Comparison of ENCODE assay signal across 10 cellular contexts in genomic region chr3:23763040-23763477, GRCh38. TPM values are rescaled to one million over a fixed set of nuclear protein-coding genes. Genes with fewer than 3 reads are reported as not detected.
A peak's percentile ranks its signal among the peaks of the same experiment; 100 is the strongest.
DNase-seq lines count a peak whose midpoint lies in the region; ATAC-seq, FAIRE-seq and TF ChIP-seq lines count a peak whose summit lies in the region.
"Had no signal": no experiment of that assay in that cellular context is flagged by ENCODE, and none has a peak within 500 bp of the region (broad histone marks: within the 10 kb centered on the region; RNA-seq: fewer than 3 reads in every experiment).

No MANE protein-coding gene starts in this region.

- H3K79me2 ChIP-seq in GM12878 (ENCODE audit: control insufficient read depth, insufficient read depth, low read length): no peaks in the 10 kb centered on the region

- no peaks in the 10 kb centered on the region for H4K20me1 ChIP-seq in GM12878 (ENCODE audit: control insufficient read depth, insufficient read depth)

- 0 out of 2 replicates have a peak overlapping the region, but pooled peaks have one; percentile 1 for H3K9ac ChIP-seq in GM12878 (ENCODE audit: control insufficient read depth, insufficient read depth, low read length)

- RAD21 ChIA-PET in GM12878 (lab: Charles Lee; ENCODE audit: unreplicated experiment): interaction anchor here (1.2 to 4.7 kb wide), 10 partner anchors 29 to 169 kb away, joined by 4 to 26 read pairs (median 12); no protein-coding TSS in a partner anchor

- TF ChIP-seq EP300 in GM12878 (IDR thresholded peaks at IDR 0.05; ENCODE audit: borderline replicate concordance in 1 of 2, control insufficient read depth in 1 of 2, low read depth in 2 of 2, low read length in 2 of 2) (no peak), suprapubic skin (IDR thresholded peaks at IDR 0.05) (no peak)

- WGBS in GM12878 (ENCODE audit: insufficient coverage, insufficient replicate concordance, low lambda C conversion rate, missing lambda C conversion rate): 74% methylated on average over 9 of the region's 9 CpGs
- 40% methylated on average over 9 of the region's 9 CpGs for WGBS in suprapubic skin

- H3K4me3 ChIP-seq in GM12878 (peak overlapping the region; percentile 50; the same call in 1 of the 2 replicates), left lung (no peak overlapping the region), suprapubic skin (peak overlapping the region; percentile 24)

- intact Hi-C loops in GM12878 (cut with micrococcal nuclease; ENCODE audit: unreplicated experiment) (loop anchor here (2.0 to 5.0 kb wide), 4 partner anchors 104 to 561 kb away; partner anchors contain the start of genes NR1D2 and UBE2E2), left lung (cut with DNase I) (no loop called here)

- CTCF ChIA-PET in GM12878 (lab: Yijun Ruan, JAX): interaction anchor here (0.7 to 3.2 kb wide), 17 partner anchors 8 to 803 kb away, joined by 3 to 17 read pairs (median 3); no protein-coding TSS in a partner anchor

- H3K4me1 ChIP-seq in GM12878 (ENCODE audit: control insufficient read depth, insufficient read depth, low read length) (peaks cover 42% of the 10 kb centered on the region), left lung (no peaks in the 10 kb centered on the region), suprapubic skin (no peaks in the 10 kb centered on the region)

- H3K27ac ChIP-seq in GM12878 (ENCODE audit: control insufficient read depth, insufficient read depth) (peak overlapping the region; percentile 51), left lung (peak overlapping the region in 1 of 2 donors; percentile 71), suprapubic skin (peak overlapping the region; percentile 36)

- TF ChIP-seq RAD21 in GM12878 (IDR thresholded peaks at IDR 0.05; ENCODE audit: insufficient read depth, low read depth, low read length): no peak

- DNase-seq in HFFc6: no peak
- no peak for DNase-seq in GM12878 (ENCODE audit: low read depth, low spot score)
- no peak for DNase-seq in left lung
- no peak for DNase-seq in suprapubic skin (ENCODE audit: low spot score in 2 of 2)
- no peak for DNase-seq in activated T-cell treated with anti-CD3 and anti-CD28 coated beads, Interleukin-2, amount 50 U/mL, for 48 hours
- DNase-seq in DMS53 treated with DMSO at 0.1 percent for 48 hours (lab: John Stamatoyannopoulos, UW; ENCODE audit: unreplicated experiment): no peak
- DNase-seq in GM19238 (ENCODE audit: insufficient read length, low spot score): no peak
- DNase-seq in cortex of kidney (lab: John Stamatoyannopoulos, UW): no peak
- DNase-seq: islet precursor cell, NCI-H1092 had no signal

- no peaks in the 10 kb centered on the region for H3K36me3 Mint-ChIP-seq in HFFc6 (ENCODE audit: low read depth)

- TF ChIP-seq CTCF in HFFc6 (IDR thresholded peaks at IDR 0.05) (no peak), GM12878 (IDR thresholded peaks at IDR 0.05 in 2 of 3, conservative IDR thresholded peaks at IDR 0.05 in 1 of 3; ENCODE audit: control insufficient read depth in 2 of 3, extremely low read depth in 1 of 3, insufficient read depth in 1 of 3, low read depth in 3 of 3, low read length in 3 of 3) (no peak), left lung (IDR thresholded peaks at IDR 0.05) (no peak), suprapubic skin (IDR thresholded peaks at IDR 0.05) (no peak)

- H3K27ac Mint-ChIP-seq in HFFc6: peak overlapping the region; percentile 49

- in situ Hi-C loops in GM12878 (cut with MboI): no loop called here

- H3K4me1 Mint-ChIP-seq in HFFc6 (ENCODE audit: low read depth): peaks cover 17% of the 10 kb centered on the region

- ATAC-seq in GM12878 (no peak), left lung (peak; percentile 29)

- H2AFZ ChIP-seq in GM12878 (ENCODE audit: control insufficient read depth, low read depth, low read length): peak overlapping the region; percentile 82

- SMC1A ChIA-PET in GM12878 (lab: Charles Lee; ENCODE audit: uncharacterized antibody, unreplicated experiment): interaction anchor here (0.6 to 5.3 kb wide), 27 partner anchors 8 to 802 kb away, joined by 3 to 36 read pairs (median 4); no protein-coding TSS in a partner anchor

- FAIRE-seq in GM12878 (lab: Jason Lieb, UNC): no peak

- peak overlapping the region; percentile 80 for H3K4me3 Mint-ChIP-seq in HFFc6

- TF ChIP-seq POLR2A in GM12878 (IDR thresholded peaks at IDR 0.05; ENCODE audit: low read depth, low read length) (no peak), suprapubic skin (IDR thresholded peaks at IDR 0.05) (no peak)

- H3K9me3 Mint-ChIP-seq in HFFc6: no peaks in the 10 kb centered on the region

- POLR2A ChIA-PET in GM12878 (lab: Charles Lee): interaction anchor here (1.3 kb wide), 2 partner anchors 8 to 328 kb away, joined by 3 to 4 read pairs; no protein-coding TSS in a partner anchor

- no peaks in the 10 kb centered on the region for H3K9me3 ChIP-seq in GM12878 (replicated peaks; ENCODE audit: control insufficient read depth, insufficient read depth, low read length)
- no peaks in the 10 kb centered on the region for H3K9me3 ChIP-seq in left lung
- no peaks in the 10 kb centered on the region for H3K9me3 ChIP-seq in suprapubic skin

- H3K27me3 Mint-ChIP-seq in HFFc6 (ENCODE audit: insufficient read depth): peaks cover 2% of the 10 kb centered on the region

- H3K27me3 ChIP-seq in GM12878 (replicated peaks in 1 of 2; ENCODE audit: control insufficient read depth in 2 of 2, insufficient read depth in 2 of 2, low read length in 1 of 2) (no peaks in the 10 kb centered on the region), left lung (no peaks in the 10 kb centered on the region), suprapubic skin (no peaks in the 10 kb centered on the region)

- H3K36me3 ChIP-seq in GM12878 (ENCODE audit: control insufficient read depth in 2 of 2, insufficient read depth in 2 of 2, low read length in 1 of 2) (no peaks in the 10 kb centered on the region), left lung (no peaks in the 10 kb centered on the region), suprapubic skin (no peaks in the 10 kb centered on the region)

- no TSS peak for BruUV-seq in GM12878 (replicated peaks; lab: Mats Ljungman, UMichigan)

- H3K4me2 ChIP-seq in GM12878 (ENCODE audit: control insufficient read depth, insufficient read depth): peak overlapping the region; percentile 70

TF ChIP-seq in GM12878, 131 proteins besides CTCF, POLR2A, EP300 and RAD21:
- TF ChIP-seq NFIC (IDR thresholded peaks at IDR 0.05; ENCODE audit: low read depth, low read length) (peak; percentile 35; the same call in 1 of the 2 replicates), ZBTB40 (IDR thresholded peaks at IDR 0.05; ENCODE audit: borderline replicate concordance) (peak; percentile 59; the same call in 1 of the 2 replicates), PAX5 (IDR thresholded peaks at IDR 0.05; ENCODE audit: borderline replicate concordance, low read depth, low read length) (no peak)

RNA-seq across cellular contexts. Expression of gene UBE2E1, which starts 42.7 kb away (rescaled TPM):
- total RNA-seq in HFFc6 (2021; fragmentation: NEBNext Ultra II Directional; extraction: Animal tissue kit (Norgen Biotek cat#: 25700)): 10 to 100 TPM; 75.6 to 93.8 (median 84.2) TPM
- 149 and 156 TPM in 2 replicates for total RNA-seq in GM12878 (2013; cell fraction: nucleolus; rRNA removed)
- total RNA-seq in GM12878 (2014; rRNA removed): 110 and 129 TPM in 2 replicates
- 230 and 236 TPM in 2 replicates for total RNA-seq in GM12878 (2014; rRNA removed; fragmentation: Illumina TruSeq; extraction: Trizol)
- total RNA-seq in GM12878 (2021): 162 and 167 TPM in 2 replicates
- 122 TPM for polyA plus RNA-seq in GM12878 (2011; ENCODE audit: low read depth)
- 425 and 698 TPM in 2 replicates for polyA plus RNA-seq in GM12878 (2011; rRNA removed)
- polyA plus RNA-seq in GM12878 (2011; cell fraction: cytosol; rRNA removed): 160 and 172 TPM in 2 replicates
- polyA plus RNA-seq in GM12878 (2011; cell fraction: nucleus; rRNA removed): 186 and 224 TPM in 2 replicates
- polyA plus RNA-seq in GM12878 (2012): 192 and 242 TPM in 2 replicates
- polyA plus RNA-seq in GM12878 (2014; fragmentation: Illumina TruSeq; extraction: Trizol): 282 and 450 TPM in 2 replicates
- 100 to 1,000 TPM; 113 to 128 TPM for polyA plus RNA-seq in GM12878 (2014; fragmentation: Nextera tagmentation; extraction: Ambion mirVana)
- 159 and 202 TPM in 2 replicates for polyA plus RNA-seq in GM12878 (2014; rRNA removed)
- 10 to 100 TPM; 18.7 to 21.8 TPM for polyA plus RNA-seq in GM12878 (2016; fragmentation: Nextera tagmentation; extraction: Ambion mirVana)
- polyA minus RNA-seq in GM12878 (2011; rRNA and poly(A)+ RNA removed): 126 and 154 TPM in 2 replicates
- polyA minus RNA-seq in GM12878 (2011; cell fraction: cytosol; rRNA and poly(A)+ RNA removed): 57.1 and 82.3 TPM in 2 replicates
- polyA minus RNA-seq in GM12878 (2011; cell fraction: nucleus; rRNA and poly(A)+ RNA removed): 84.7 and 98.8 TPM in 2 replicates
- total RNA-seq in left lung: 10 to 100 TPM; 89.1 to 96.9 TPM
- 100 to 1,000 TPM in 2 of 4 donors, 10 to 100 TPM in 2; 73.0 to 119 (median 94.6) TPM for total RNA-seq in suprapubic skin

Comparison
In these comparisons a context has a peak if more than half of its experiments do, and no peak if none do; other contexts are left out.
1. H3K4me3 ChIP-seq: peak in GM12878 (single experiment) and suprapubic skin (single experiment); none in left lung (0 of 2).